ENCODE assay signal across 26 cellular contexts in genomic region chr3:124676236-124676635, GRCh38. TPM values are rescaled to one million over a fixed set of nuclear protein-coding genes. Genes with fewer than 3 reads are reported as not detected.
DNase-seq lines count a peak whose midpoint lies in the region; ATAC-seq, FAIRE-seq and TF ChIP-seq lines count a peak whose summit lies in the region.
"Had no signal": no experiment of that assay in that cellular context is flagged by ENCODE, and none has a peak within 500 bp of the region (broad histone marks: within the 10 kb centered on the region; RNA-seq: fewer than 3 reads in every experiment).

No MANE protein-coding gene starts in this region.

- no peak for TF ChIP-seq POLR2A in K562 (conservative IDR thresholded peaks at IDR 0.05)

- TF ChIP-seq EP300 in K562 (IDR thresholded peaks at IDR 0.05; ENCODE audit: low read length): no peak

- WGBS in K562 (ENCODE audit: insufficient coverage, low coverage, missing lambda C conversion rate): 57% methylated on average over 2 of the region's 3 CpGs

- no TSS peak for BruUV-seq in K562 (replicated peaks; lab: Mats Ljungman, UMichigan)
- no TSS peak for BruUV-seq in Calu3 (replicated peaks; lab: Mats Ljungman, UMichigan)

- no peak for TF ChIP-seq RAD21 in K562 (CRISPR knock-in tag; conservative IDR thresholded peaks at IDR 0.05 in 1 of 2, IDR thresholded peaks at IDR 0.05 in 1 of 2)

- H3K9me3 ChIP-seq in K562 (replicated peaks; ENCODE audit: control insufficient read depth, insufficient read depth, low read depth, low read length): no peaks in the 10 kb centered on the region
- H3K9me3 ChIP-seq: breast epithelium, colonic mucosa, uterus had no signal

- H3K36me3 Mint-ChIP-seq in HFFc6 (ENCODE audit: low read depth) (no peaks in the 10 kb centered on the region), Calu3 (ENCODE audit: insufficient read depth, unreplicated experiment) (no peaks in the 10 kb centered on the region)
- H3K36me3 Mint-ChIP-seq in activated T-cell treated with anti-CD3 and anti-CD28 coated beads, Interleukin-2, amount 50 U/mL, for 24 hours (ENCODE audit: low read depth): no peaks in the 10 kb centered on the region

- H3K9ac ChIP-seq in K562 (ENCODE audit: insufficient read depth in 1 of 2, low read depth in 2 of 2, low read length in 2 of 2): no peak overlapping the region

- no peak overlapping the region for H3K27ac ChIP-seq in K562 (ENCODE audit: extremely low read depth, low read depth, low read length)
- H3K27ac ChIP-seq: breast epithelium, colonic mucosa, uterus had no signal

- no peaks in the 10 kb centered on the region for H3K9me1 ChIP-seq in K562 (ENCODE audit: control insufficient read depth, insufficient read depth, low read length)

- H3K4me3 ChIP-seq in K562: no peak overlapping the region
- H3K4me3 ChIP-seq: breast epithelium, colonic mucosa, uterus had no signal

- H2AFZ ChIP-seq in K562 (ENCODE audit: low read depth, low read length): no peak overlapping the region

- ATAC-seq in K562 (no peak), GM21825 (IDR thresholded peaks at IDR 0.05; ENCODE audit: unreplicated experiment) (no peak)
- ATAC-seq: activated T-helper 17 cell treated with anti-CD3 and anti-CD28 coated beads, Interleukin-2, amount 50 U/mL, for 72 hours; left lobe of liver; natural killer cell had no signal

- DNase-seq in AG08396 (ENCODE audit: low spot score) (peak; percentile 41), HFFc6 (peak; percentile 28), K562 (ENCODE audit: extremely low read depth in 1 of 4, low spot score in 3 of 4) (peak in 2 of 4 experiments; percentile 18 to 28), iris pigment epithelial cell (ENCODE audit: low read depth) (peak; percentile 37), HPDE6-E6E7 (ENCODE audit: extremely low spot score) (no peak), Calu3 (no peak)
- no peak for DNase-seq in activated T-cell treated with anti-CD3 and anti-CD28 coated beads, Interleukin-2, amount 50 U/mL, for 24 hours
- DNase-seq: activated CD4-positive, alpha-beta T cell treated with anti-CD3 and anti-CD28 coated beads for 48 hours; activated naive CD8-positive, alpha-beta T cell treated with anti-CD3 and anti-CD28 coated beads for 36 hours; CD4-positive, CD25-positive, alpha-beta regulatory T cell; colonic mucosa; HCEC 1CT; midbrain; natural killer cell; NCI-H1048; NCI-H187 treated with DMSO at 0.1 percent for 48 hours; NCI-H2227 treated with DMSO at 0.1 percent for 48 hours; NCI-H748 treated with DMSO at 0.1 percent for 48 hours; SHP77; uterus had no signal

- TF ChIP-seq CTCF in HFFc6 (IDR thresholded peaks at IDR 0.05) (no peak), K562 (IDR thresholded peaks at IDR 0.05 in 2 of 3, conservative IDR thresholded peaks at IDR 0.05 in 1 of 3; ENCODE audit: insufficient read depth in 2 of 3, low read depth in 1 of 3, low read length in 3 of 3) (no peak), Calu3 (IDR thresholded peaks at IDR 0.05; ENCODE audit: unreplicated experiment) (no peak)

- H3K79me2 ChIP-seq in K562 (ENCODE audit: control insufficient read depth, insufficient read depth, low read length): no peaks in the 10 kb centered on the region

- H3K4me3 Mint-ChIP-seq in HFFc6 (no peak overlapping the region), Calu3 (ENCODE audit: low read depth, unreplicated experiment) (no peak overlapping the region)
- no peak overlapping the region for H3K4me3 Mint-ChIP-seq in activated T-cell treated with anti-CD3 and anti-CD28 coated beads, Interleukin-2, amount 50 U/mL, for 24 hours
- H3K4me3 Mint-ChIP-seq: activated naive CD8-positive, alpha-beta T cell treated with anti-CD3 and anti-CD28 coated beads for 36 hours; activated T-helper 17 cell treated with anti-CD3 and anti-CD28 coated beads, Interleukin-2, amount 50 U/mL, for 72 hours; CD4-positive, CD25-positive, alpha-beta regulatory T cell; natural killer cell had no signal

- H3K9me3 Mint-ChIP-seq in HFFc6 (no peaks in the 10 kb centered on the region), Calu3 (ENCODE audit: low read depth, unreplicated experiment) (no peaks in the 10 kb centered on the region)
- H3K9me3 Mint-ChIP-seq in activated T-cell treated with anti-CD3 and anti-CD28 coated beads, Interleukin-2, amount 50 U/mL, for 24 hours: peaks cover 1% of the 10 kb centered on the region

- H3K4me1 Mint-ChIP-seq in HFFc6 (ENCODE audit: low read depth) (no peaks in the 10 kb centered on the region), Calu3 (ENCODE audit: low read depth, unreplicated experiment) (no peaks in the 10 kb centered on the region)
- H3K4me1 Mint-ChIP-seq in activated T-cell treated with anti-CD3 and anti-CD28 coated beads, Interleukin-2, amount 50 U/mL, for 24 hours (ENCODE audit: low read depth): peaks cover 6% of the 10 kb centered on the region

- no peaks in the 10 kb centered on the region for H4K20me1 ChIP-seq in K562 (replicated peaks; ENCODE audit: control insufficient read depth, insufficient read depth, low read length)

- POLR2A ChIA-PET in K562 (lab: Yijun Ruan, JAX): interaction anchor here (0.8 kb wide), 1 partner anchor 58 kb away, joined by 4 read pairs; no protein-coding TSS in a partner anchor

- no peak for FAIRE-seq in K562 (lab: Jason Lieb, UNC)
- FAIRE-seq: G401.6, HTR-8/SVneo had no signal

- H3K4me1 ChIP-seq in K562 (replicated peaks in 1 of 2; ENCODE audit: control insufficient read depth in 2 of 2, insufficient read depth in 2 of 2, low read length in 2 of 2): peaks cover 6 to 10% of the 10 kb centered on the region in 2 experiments; a peak in 4 of 5 replicates
- H3K4me1 ChIP-seq: breast epithelium, colonic mucosa, uterus had no signal

- H3K27ac Mint-ChIP-seq in HFFc6 (no peak overlapping the region), Calu3 (ENCODE audit: unreplicated experiment) (no peak overlapping the region)
- H3K27ac Mint-ChIP-seq in activated T-cell treated with anti-CD3 and anti-CD28 coated beads, Interleukin-2, amount 50 U/mL, for 24 hours: no peak overlapping the region
- H3K27ac Mint-ChIP-seq: activated naive CD8-positive, alpha-beta T cell treated with anti-CD3 and anti-CD28 coated beads for 36 hours; activated T-helper 17 cell treated with anti-CD3 and anti-CD28 coated beads, Interleukin-2, amount 50 U/mL, for 72 hours; CD4-positive, CD25-positive, alpha-beta regulatory T cell; natural killer cell had no signal

- CTCF ChIA-PET in K562 (lab: Yijun Ruan, JAX; ENCODE audit: low intra/inter-chr PET ratio): interaction anchor here (0.6 kb wide), 1 partner anchor 904 kb away, joined by 3 read pairs; no protein-coding TSS in a partner anchor
- CTCF ChIA-PET in Calu3 (lab: Charles Lee): interaction anchor here (0.6 kb wide), 1 partner anchor 1377 kb away, joined by 5 read pairs; no protein-coding TSS in a partner anchor

- intact Hi-C loops in K562 (cut with micrococcal nuclease): no loop called here
- intact Hi-C loops in Calu3 (cut with micrococcal nuclease; ENCODE audit: unreplicated experiment): no loop called here

- H3K27me3 ChIP-seq in K562 (ENCODE audit: control insufficient read depth in 2 of 2, insufficient read depth in 2 of 2, low read length in 2 of 2): no peaks in the 10 kb centered on the region
- H3K27me3 ChIP-seq: breast epithelium, colonic mucosa, uterus had no signal

- no peak overlapping the region for H3K4me2 ChIP-seq in K562 (ENCODE audit: insufficient read depth, low read length)

- H3K27me3 Mint-ChIP-seq in HFFc6 (ENCODE audit: insufficient read depth): peaks cover 20% of the 10 kb centered on the region
- H3K27me3 Mint-ChIP-seq in activated T-cell treated with anti-CD3 and anti-CD28 coated beads, Interleukin-2, amount 50 U/mL, for 24 hours: no peaks in the 10 kb centered on the region
- H3K27me3 Mint-ChIP-seq in Calu3 (ENCODE audit: unreplicated experiment): no peaks in the 10 kb centered on the region
- H3K27me3 Mint-ChIP-seq: activated naive CD8-positive, alpha-beta T cell treated with anti-CD3 and anti-CD28 coated beads for 36 hours; activated T-helper 17 cell treated with anti-CD3 and anti-CD28 coated beads, Interleukin-2, amount 50 U/mL, for 72 hours; CD4-positive, CD25-positive, alpha-beta regulatory T cell had no signal

- in situ Hi-C loops in K562 (cut with MboI): no loop called here

- peaks cover 3% of the 10 kb centered on the region; the same call in 1 of the 3 replicates for H3K36me3 ChIP-seq in K562 (ENCODE audit: control insufficient read depth, insufficient read depth, low read length)
- H3K36me3 ChIP-seq: breast epithelium, uterus had no signal

TF ChIP-seq in K562, 482 proteins besides CTCF, POLR2A, EP300 and RAD21:
- TF ChIP-seq CREM (IDR thresholded peaks at IDR 0.05; ENCODE audit: low read depth): peak; percentile 62
- TF ChIP-seq ZNF324 (CRISPR knock-in tag; IDR thresholded peaks at IDR 0.05): no peak

RNA-seq across cellular contexts. Expression of gene UMPS, which starts 54.0 kb away (rescaled TPM):
- 10 to 100 TPM; 25.2 to 39.6 (median 28.4) TPM for total RNA-seq in HFFc6 (2021; fragmentation: NEBNext Ultra II Directional; extraction: Animal tissue kit (Norgen Biotek cat#: 25700))
- 32.8 and 65.1 TPM in 2 replicates for total RNA-seq in K562 (2011; cell fraction: chromatin; rRNA removed; ENCODE audit: low replicate concordance)
- total RNA-seq in K562 (2011; cell fraction: nucleolus; rRNA removed): 14.6 and 33.5 TPM in 2 replicates
- 27.1 and 37.3 TPM in 2 replicates for total RNA-seq in K562 (2011; cell fraction: nucleoplasm; rRNA removed)
- total RNA-seq in K562 (2014; rRNA removed) (45.9 and 52.4 TPM in 2 replicates), K562 (2014; rRNA removed; fragmentation: Illumina TruSeq; extraction: Trizol) (33.8 and 34.9 TPM in 2 replicates), K562 (2015; rRNA removed; fragmentation: Illumina TruSeq; extraction: Trizol) (27.6 and 28.9 TPM in 2 replicates), K562 (2021) (39.2 and 47.3 TPM in 2 replicates), Calu3 (2022) (62.1 and 73.0 TPM in 2 replicates)
- polyA plus RNA-seq in K562 (2011; rRNA removed) (31.2 and 52.6 TPM in 2 replicates), K562 (2014; fragmentation: Illumina TruSeq; extraction: Trizol) (24.6 and 29.6 TPM in 2 replicates), K562 (2014; fragmentation: Nextera tagmentation; extraction: Ambion mirVana) (10 to 100 TPM; 55.9 to 91.0 TPM), K562 (2014; rRNA removed) (33.6 and 35.7 TPM in 2 replicates)
- polyA plus RNA-seq in K562 (2011; cell fraction: cytosol; rRNA removed): 19.2 and 25.2 TPM in 2 replicates
- polyA plus RNA-seq in K562 (2011; cell fraction: nucleus; rRNA removed): 13.5 and 19.0 TPM in 2 replicates
- 14.8 and 29.4 TPM in 2 replicates for polyA plus RNA-seq in K562 (2012)
- 52.8 and 57.4 TPM in 2 replicates for polyA minus RNA-seq in K562 (2011; rRNA and poly(A)+ RNA removed)
- 12.7 and 21.3 TPM in 2 replicates for polyA minus RNA-seq in K562 (2011; cell fraction: cytosol; rRNA and poly(A)+ RNA removed)
- 11.2 and 18.8 TPM in 2 replicates for polyA minus RNA-seq in K562 (2011; cell fraction: nucleus; rRNA and poly(A)+ RNA removed)

Comparison
In these comparisons a context has a peak if more than half of its experiments do, and no peak if none do; other contexts are left out.
1. DNase-seq: peak in AG08396 (single experiment), HFFc6 (single experiment) and iris pigment epithelial cell (single experiment); none in HPDE6-E6E7 (single experiment), activated T-cell treated with anti-CD3 and anti-CD28 coated beads, Interleukin-2, amount 50 U/mL, for 24 hours (single experiment) and Calu3 (single experiment).